Comparison of ENCODE assay signal across 9 cellular contexts in the genomic region with DNA sequence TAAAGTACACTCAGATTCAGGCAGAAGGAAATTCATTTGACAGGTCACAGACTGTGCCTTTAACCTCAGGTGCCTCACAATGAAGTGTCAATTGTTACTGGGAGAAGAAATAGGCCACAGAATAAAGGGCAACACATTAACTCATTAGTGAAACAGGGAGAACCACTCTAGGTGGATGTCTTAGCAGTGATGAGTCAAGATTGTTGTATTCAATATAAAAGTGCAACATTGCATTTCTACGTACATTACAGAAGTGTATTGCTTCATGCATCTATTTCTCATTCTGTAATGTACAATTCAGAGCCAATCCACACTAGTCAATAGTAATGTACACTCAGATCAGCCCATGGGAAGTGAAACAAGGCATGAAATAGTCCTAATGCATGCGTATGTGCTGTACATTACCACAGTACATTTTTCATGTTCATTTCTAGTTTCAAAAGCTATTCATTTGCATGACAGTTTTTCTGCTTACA. TPM values are rescaled to one million over a fixed set of nuclear protein-coding genes. Genes with fewer than 3 reads are reported as not detected.
DNase-seq lines count a peak whose midpoint lies in the region; ATAC-seq and TF ChIP-seq lines count a peak whose summit lies in the region.
"Had no signal": no experiment of that assay in that cellular context is flagged by ENCODE, and none has a peak within 500 bp of the region (broad histone marks: within the 10 kb centered on the region; RNA-seq: fewer than 3 reads in every experiment).

No MANE protein-coding gene starts in this region.

- no peaks in the 10 kb centered on the region for H3K27me3 ChIP-seq in foreskin keratinocyte

- no peaks in the 10 kb centered on the region for H3K4me1 Mint-ChIP-seq in MCF 10A (ENCODE audit: insufficient read depth, unreplicated experiment)
- H3K4me1 Mint-ChIP-seq: activated naive CD4-positive, alpha-beta T cell treated with anti-CD3 and anti-CD28 coated beads, Interleukin-2, amount 50 U/mL, for 24 hours had no signal

- ATAC-seq in GM18868 (IDR thresholded peaks at IDR 0.05; ENCODE audit: unreplicated experiment) (peak; percentile 97), GM21619 (IDR thresholded peaks at IDR 0.05; ENCODE audit: unreplicated experiment) (peak; percentile 98), HG03439 (IDR thresholded peaks at IDR 0.05; ENCODE audit: unreplicated experiment) (peak; percentile 98), foreskin keratinocyte (peak; percentile 60)

- intact Hi-C loops in MCF 10A (cut with micrococcal nuclease) = no loop called here

- H3K36me3 Mint-ChIP-seq in MCF 10A (ENCODE audit: insufficient read depth, unreplicated experiment) = no peaks in the 10 kb centered on the region
- H3K36me3 Mint-ChIP-seq: activated naive CD4-positive, alpha-beta T cell treated with anti-CD3 and anti-CD28 coated beads, Interleukin-2, amount 50 U/mL, for 24 hours had no signal

- no peak overlapping the region for H3K27ac Mint-ChIP-seq in MCF 10A (ENCODE audit: low read depth, unreplicated experiment)
- H3K27ac Mint-ChIP-seq: activated naive CD4-positive, alpha-beta T cell treated with anti-CD3 and anti-CD28 coated beads, Interleukin-2, amount 50 U/mL, for 24 hours had no signal

- DNase-seq in foreskin keratinocyte (peak in 1 of 2 donors; percentile 61), RWPE1 (ENCODE audit: low spot score) (no peak), NCI-H2171 (lab: John Stamatoyannopoulos, UW) (no peak), MCF 10A (ENCODE audit: unreplicated experiment) (no peak), cerebellar nuclear complex (lab: John Stamatoyannopoulos, UW) (no peak)

- BruUV-seq in MCF 10A (replicated peaks; lab: Mats Ljungman, UMichigan) = no TSS peak

- H3K9me3 Mint-ChIP-seq in MCF 10A (ENCODE audit: unreplicated experiment) = no peaks in the 10 kb centered on the region
- H3K9me3 Mint-ChIP-seq: activated naive CD4-positive, alpha-beta T cell treated with anti-CD3 and anti-CD28 coated beads, Interleukin-2, amount 50 U/mL, for 24 hours had no signal

- H3K4me3 Mint-ChIP-seq in MCF 10A (ENCODE audit: unreplicated experiment) = no peak overlapping the region
- H3K4me3 Mint-ChIP-seq: activated naive CD4-positive, alpha-beta T cell treated with anti-CD3 and anti-CD28 coated beads, Interleukin-2, amount 50 U/mL, for 24 hours had no signal

- no peak overlapping the region for H3K27ac ChIP-seq in foreskin keratinocyte
- no peak overlapping the region for H3K27ac ChIP-seq in RWPE1

- H3K4me1 ChIP-seq in foreskin keratinocyte = no peaks in the 10 kb centered on the region

- no peaks in the 10 kb centered on the region for H3K27me3 Mint-ChIP-seq in MCF 10A (ENCODE audit: insufficient read depth, unreplicated experiment)
- H3K27me3 Mint-ChIP-seq: activated naive CD4-positive, alpha-beta T cell treated with anti-CD3 and anti-CD28 coated beads, Interleukin-2, amount 50 U/mL, for 24 hours had no signal

- CTCF ChIA-PET in RWPE1 (lab: Yijun Ruan, JAX) = interaction anchor here (0.9 kb wide), 1 partner anchor 46 kb away, joined by 3 read pairs; no protein-coding TSS in a partner anchor
- CTCF ChIA-PET in MCF 10A (lab: Yijun Ruan, JAX) = interaction anchor here (0.6 kb wide), 2 partner anchors 15 to 91 kb away, joined by 3 to 4 read pairs; no protein-coding TSS in a partner anchor

- POLR2A ChIA-PET in RWPE1 (lab: Yijun Ruan, JAX; ENCODE audit: low non-redundant PET) = no interaction called here
- POLR2A ChIA-PET in MCF 10A (lab: Yijun Ruan, JAX) = interaction anchor here (0.8 to 2.6 kb wide), 3 partner anchors 10 to 15 kb away, joined by 3 to 10 read pairs (median 4); partner anchors contain the start of gene ARL5A

- TF ChIP-seq CTCF in foreskin keratinocyte (conservative IDR thresholded peaks at IDR 0.05) (no peak), RWPE1 (conservative IDR thresholded peaks at IDR 0.05; ENCODE audit: low read depth) (no peak), MCF 10A (IDR thresholded peaks at IDR 0.05; ENCODE audit: unreplicated experiment) (no peak)

RNA-seq across cellular contexts. Expression of gene ARL5A, which starts 12.0 kb away (rescaled TPM):
- total RNA-seq in foreskin keratinocyte = 38.5 and 40.2 TPM in 2 replicates
- 6.3 and 8.4 TPM in 2 replicates for polyA plus RNA-seq in foreskin keratinocyte
- 34.8 and 40.9 TPM in 2 replicates for total RNA-seq in MCF 10A (2022)
